ENCODE assay signal across 27 cellular contexts in the genomic region with DNA sequence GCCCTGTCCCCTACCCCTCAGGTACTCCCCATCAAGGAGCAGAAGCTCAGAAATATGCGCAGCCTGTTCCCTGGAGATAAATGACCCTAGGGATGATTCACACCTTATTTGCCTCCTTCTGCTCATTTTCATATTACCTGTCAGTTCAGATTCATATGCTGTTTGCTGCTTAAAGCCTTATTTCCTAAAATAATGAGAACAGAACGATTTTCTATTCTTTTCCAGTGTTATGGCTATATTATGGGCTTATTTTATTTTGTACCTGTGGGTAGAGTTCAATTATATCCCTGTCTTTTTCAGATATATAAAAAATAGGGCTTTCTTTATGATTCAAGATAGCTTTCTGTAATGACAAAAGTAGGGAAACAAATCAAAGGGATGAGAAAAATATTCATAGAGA.
"Had no signal": no experiment of that assay in that cellular context is flagged by ENCODE, and none has a peak within 500 bp of the region (broad histone marks: within the 10 kb centered on the region; RNA-seq: fewer than 3 reads in every experiment).

No MANE protein-coding gene starts in this region.

- H3K27me3 ChIP-seq: colonic mucosa, gastrocnemius medialis, gastroesophageal sphincter had no signal

- H3K4me1 ChIP-seq: colonic mucosa, esophagus muscularis mucosa, esophagus squamous epithelium, foreskin keratinocyte, gastrocnemius medialis, gastroesophageal sphincter, heart left ventricle, heart right ventricle had no signal

- DNase-seq: colonic mucosa; cortex of kidney; dermis blood vessel endothelial cell; dorsolateral prefrontal cortex; effector CD4-positive, alpha-beta T cell; effector CD8-positive, alpha-beta T cell; effector memory CD4-positive, alpha-beta T cell; effector memory CD8-positive, alpha-beta T cell; endodermal cell; erythroblast; esophagus squamous epithelium; foreskin fibroblast; foreskin keratinocyte; foreskin melanocyte; gastrocnemius medialis; glutamatergic neuron; head of caudate nucleus; heart left ventricle; heart right ventricle had no signal

- H3K4me3 ChIP-seq: colonic mucosa, coronary artery, dorsolateral prefrontal cortex, esophagus muscularis mucosa, esophagus squamous epithelium, gastrocnemius medialis, gastroesophageal sphincter, heart left ventricle, heart right ventricle had no signal

- FAIRE-seq: colon, endometrium, endothelial cell of umbilical vein had no signal

- H3K27ac ChIP-seq: colonic mucosa, coronary artery, dorsolateral prefrontal cortex, epithelial cell of prostate, esophagus muscularis mucosa, esophagus squamous epithelium, foreskin keratinocyte, gastrocnemius medialis, gastroesophageal sphincter, heart left ventricle, heart right ventricle had no signal

- H3K36me3 ChIP-seq: colonic mucosa, esophagus muscularis mucosa, esophagus squamous epithelium, gastrocnemius medialis, gastroesophageal sphincter, heart left ventricle, heart right ventricle had no signal

- H3K9me3 ChIP-seq: colonic mucosa, gastrocnemius medialis had no signal

- ATAC-seq: effector memory CD8-positive, alpha-beta T cell; esophagus mucosa; foreskin keratinocyte; gastrocnemius medialis; gastroesophageal sphincter; heart left ventricle; heart right ventricle had no signal
